ENCODE assay signal across 8 cellular contexts in genomic region chr1:206738370-206739366, GRCh38. TPM values are rescaled to one million over a fixed set of nuclear protein-coding genes. Genes with fewer than 3 reads are reported as not detected.
DNase-seq lines count a peak whose midpoint lies in the region; ATAC-seq and TF ChIP-seq lines count a peak whose summit lies in the region.

No MANE protein-coding gene starts in this region.

- peaks cover 12% of the 10 kb centered on the region for H3F3A ChIP-seq in DOHH2 (ENCODE audit: control insufficient read depth, insufficient read depth)

- no peak for ATAC-seq in activated T-helper 17 cell treated with anti-CD3 and anti-CD28 coated beads, Interleukin-2, amount 50 U/mL, for 72 hours (replicated peaks)
- ATAC-seq in naive thymus-derived CD8-positive, alpha-beta T cell: no peak
- no peak for ATAC-seq in HG03045 (IDR thresholded peaks at IDR 0.05; ENCODE audit: unreplicated experiment)

- H3K27ac ChIP-seq in DOHH2 (ENCODE audit: low read depth, low read length): no peak overlapping the region

- peak; percentile 37 for TF ChIP-seq CTCF in DOHH2 (IDR thresholded peaks at IDR 0.05; ENCODE audit: low read depth, low read length, poor library complexity, severe bottlenecking)

- H3K4me2 ChIP-seq in DOHH2 (ENCODE audit: low read length): peak overlapping the region; percentile 37

- TF ChIP-seq RAD21 in Ishikawa (IDR thresholded peaks at IDR 0.05; ENCODE audit: low read depth): peak; percentile 37; the same call in 1 of the 2 replicates

- H3K36me3 Mint-ChIP-seq in activated T-helper 17 cell treated with anti-CD3 and anti-CD28 coated beads, Interleukin-2, amount 50 U/mL, for 72 hours (ENCODE audit: low read depth): peaks cover 42% of the 10 kb centered on the region
- peaks cover 0 to 3% (median 0%) of the 10 kb centered on the region in 3 donors for H3K36me3 Mint-ChIP-seq in naive thymus-derived CD8-positive, alpha-beta T cell

- H3K4me3 Mint-ChIP-seq in activated T-helper 17 cell treated with anti-CD3 and anti-CD28 coated beads, Interleukin-2, amount 50 U/mL, for 72 hours: peak overlapping the region; percentile 56
- H3K4me3 Mint-ChIP-seq in naive thymus-derived CD8-positive, alpha-beta T cell: peak overlapping the region in 5 of 10 donors; percentile 24 to 75 (median 39)

- peaks cover 4% of the 10 kb centered on the region for H4K20me1 ChIP-seq in DOHH2 (ENCODE audit: control insufficient read depth, insufficient read depth, low read depth, low read length)

- peaks cover 71% of the 10 kb centered on the region for H3K4me1 Mint-ChIP-seq in activated T-helper 17 cell treated with anti-CD3 and anti-CD28 coated beads, Interleukin-2, amount 50 U/mL, for 72 hours
- peaks cover 37 to 82% (median 73%) of the 10 kb centered on the region in 4 donors for H3K4me1 Mint-ChIP-seq in naive thymus-derived CD8-positive, alpha-beta T cell

- H3K4me1 ChIP-seq in DOHH2 (ENCODE audit: control insufficient read depth, low read length): peaks cover 41% of the 10 kb centered on the region

- POLR2A ChIA-PET in naive thymus-derived CD8-positive, alpha-beta T cell (lab: Charles Lee): interaction anchor here (0.7 to 2.5 kb wide), 13 partner anchors 14 to 187 kb away, joined by 3 to 9 read pairs (median 4); partner anchors contain the start of gene FCMR

- TF ChIP-seq EP300 in Ishikawa (IDR thresholded peaks at IDR 0.05; ENCODE audit: borderline replicate concordance): no peak

- H3K27me3 ChIP-seq in DOHH2 (ENCODE audit: control insufficient read depth, low read length): peaks cover 32% of the 10 kb centered on the region

- H3K9me2 ChIP-seq in DOHH2 (replicated peaks; ENCODE audit: control insufficient read depth, low read length): no peaks in the 10 kb centered on the region

- no peaks in the 10 kb centered on the region for H3K36me3 ChIP-seq in DOHH2 (ENCODE audit: control insufficient read depth, low read length)

- H3K4me3 ChIP-seq in DOHH2 (ENCODE audit: low read length): peak overlapping the region; percentile 23

- DNase-seq in A172 (ENCODE audit: low spot score) (peak; percentile 33), NCI-H1436 treated with DMSO at 0.1 percent for 48 hours (lab: John Stamatoyannopoulos, UW) (no peak), NCI-H128 (lab: John Stamatoyannopoulos, UW; ENCODE audit: unreplicated experiment) (no peak)
- no peak for DNase-seq in naive thymus-derived CD8-positive, alpha-beta T cell

- no peaks in the 10 kb centered on the region for H3K9me3 ChIP-seq in DOHH2 (ENCODE audit: control insufficient read depth, insufficient read depth, low read length)

- no peaks in the 10 kb centered on the region for H3K9me3 Mint-ChIP-seq in activated T-helper 17 cell treated with anti-CD3 and anti-CD28 coated beads, Interleukin-2, amount 50 U/mL, for 72 hours
- H3K9me3 Mint-ChIP-seq in naive thymus-derived CD8-positive, alpha-beta T cell: no peaks in the 10 kb centered on the region

- no peaks in the 10 kb centered on the region for H3K79me2 ChIP-seq in DOHH2 (ENCODE audit: control insufficient read depth, low read length)

- no peaks in the 10 kb centered on the region for H3K27me3 Mint-ChIP-seq in activated T-helper 17 cell treated with anti-CD3 and anti-CD28 coated beads, Interleukin-2, amount 50 U/mL, for 72 hours
- no peaks in the 10 kb centered on the region for H3K27me3 Mint-ChIP-seq in naive thymus-derived CD8-positive, alpha-beta T cell

- H3K27ac Mint-ChIP-seq in activated T-helper 17 cell treated with anti-CD3 and anti-CD28 coated beads, Interleukin-2, amount 50 U/mL, for 72 hours: peak overlapping the region; percentile 75
- peak overlapping the region; percentile 83 to 95 (median 92) for H3K27ac Mint-ChIP-seq in naive thymus-derived CD8-positive, alpha-beta T cell

TF ChIP-seq in Ishikawa, 13 proteins besides CTCF, POLR2A, EP300 and RAD21:
- TF ChIP-seq FOXM1 (IDR thresholded peaks at IDR 0.05; ENCODE audit: borderline replicate concordance, low read depth): no peak
- TF ChIP-seq TEAD4 (IDR thresholded peaks at IDR 0.05): peak; percentile 16; the same call in 1 of the 2 replicates

RNA-seq across cellular contexts. Expression of gene IL19, which starts 31.9 kb away (rescaled TPM):
- not detected in 2 replicates for total RNA-seq in A172 (2014; rRNA removed; shearing (Covaris generic))
- not detected for total RNA-seq in activated T-helper 17 cell treated with anti-CD3 and anti-CD28 coated beads, Interleukin-2, amount 50 U/mL, for 72 hours
- total RNA-seq in naive thymus-derived CD8-positive, alpha-beta T cell: not detected
- not detected for polyA plus RNA-seq in naive thymus-derived CD8-positive, alpha-beta T cell

RNA-seq across cellular contexts. Expression of gene IL10, which starts 33.6 kb away (rescaled TPM):
- not detected in 2 replicates for total RNA-seq in A172 (2014; rRNA removed; shearing (Covaris generic))
- total RNA-seq in activated T-helper 17 cell treated with anti-CD3 and anti-CD28 coated beads, Interleukin-2, amount 50 U/mL, for 72 hours: 1 to 10 TPM; 1.8 to 3.2 TPM
- total RNA-seq in naive thymus-derived CD8-positive, alpha-beta T cell: not detected
- polyA plus RNA-seq in naive thymus-derived CD8-positive, alpha-beta T cell: not detected

RNA-seq across cellular contexts. Expression of gene MAPKAPK2, which starts 54.0 kb away (rescaled TPM):
- total RNA-seq in A172 (2014; rRNA removed; shearing (Covaris generic)): 46.9 and 48.6 TPM in 2 replicates
- total RNA-seq in activated T-helper 17 cell treated with anti-CD3 and anti-CD28 coated beads, Interleukin-2, amount 50 U/mL, for 72 hours: 10 to 100 TPM; 64.6 to 85.3 TPM
- 10 to 100 TPM; 52.2 to 55.8 TPM for total RNA-seq in naive thymus-derived CD8-positive, alpha-beta T cell
- 1 to 10 TPM; 1.3 to 2.5 (median 1.6) TPM for polyA plus RNA-seq in naive thymus-derived CD8-positive, alpha-beta T cell
